Comparison of ENCODE assay signal across 8 cellular contexts in the genomic region with DNA sequence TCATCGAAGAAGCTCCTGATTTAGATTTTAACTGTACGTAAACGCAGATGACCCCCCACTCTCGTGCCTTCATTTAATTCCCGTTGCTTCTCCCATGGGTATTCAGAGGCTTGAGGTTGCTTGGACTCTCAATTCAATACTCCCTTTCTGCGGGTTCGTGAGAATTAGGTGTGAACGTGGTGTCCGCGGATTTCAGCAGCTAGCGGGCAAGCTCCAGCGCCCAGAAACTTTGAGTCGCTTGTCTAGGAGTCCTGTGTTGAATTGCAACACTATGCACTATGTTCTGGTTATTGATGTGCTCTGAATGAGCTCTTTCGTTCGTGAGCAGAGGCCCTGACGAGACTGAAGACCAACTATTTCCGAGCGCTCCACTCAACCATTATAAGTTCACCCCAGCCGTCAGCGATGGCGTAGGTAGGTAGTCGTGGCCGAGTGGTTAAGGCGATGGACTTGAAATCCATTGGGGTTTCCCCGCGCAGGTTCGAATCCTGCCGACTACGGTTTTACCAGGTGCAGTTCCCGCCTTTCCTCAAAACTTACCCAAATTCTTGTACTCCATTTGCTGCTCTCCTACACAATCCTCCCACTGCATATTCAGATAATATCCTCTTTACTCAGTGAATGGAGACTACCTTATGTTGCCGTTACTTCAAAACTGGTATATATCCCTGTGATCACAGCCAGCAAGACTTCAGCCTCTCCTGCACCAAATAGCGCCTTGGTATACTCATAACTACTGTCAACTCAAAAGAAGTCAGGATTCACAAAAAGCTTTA.
DNase-seq lines count a peak whose midpoint lies in the region; TF ChIP-seq lines count a peak whose summit lies in the region.

No MANE protein-coding gene starts in this region.

- peaks cover 5% of the 10 kb centered on the region for H3K36me3 Mint-ChIP-seq in activated naive CD4-positive, alpha-beta T cell treated with anti-CD3 and anti-CD28 coated beads for 36 hours (ENCODE audit: low read depth)

- TF ChIP-seq POLR2A in erythroblast (IDR thresholded peaks at IDR 0.05; ENCODE audit: low read length) = no peak
- TF ChIP-seq POLR2A in stomach (IDR thresholded peaks at IDR 0.05) = no peak

- H3K4me1 ChIP-seq in stomach (peaks cover 0 to 17% (median 0%) of the 10 kb centered on the region in 4 donors), Karpas-422 (ENCODE audit: low read length) (no peaks in the 10 kb centered on the region)

- no peaks in the 10 kb centered on the region for H3K9me2 ChIP-seq in Karpas-422 (replicated peaks; ENCODE audit: insufficient read depth, low read length)

- 7 to 11% (median 10%) methylated on average over 27 to 32 of the region's 32 CpGs for WGBS in stomach, 5 donors

- H3K27me3 Mint-ChIP-seq in activated naive CD4-positive, alpha-beta T cell treated with anti-CD3 and anti-CD28 coated beads for 36 hours (ENCODE audit: low read depth) = peaks cover 81% of the 10 kb centered on the region

- H3K36me3 ChIP-seq in stomach = no peaks in the 10 kb centered on the region
- H3K36me3 ChIP-seq in Karpas-422 (ENCODE audit: insufficient read depth, low read length) = no peaks in the 10 kb centered on the region

- DNase-seq in activated naive CD4-positive, alpha-beta T cell treated with anti-CD3 and anti-CD28 coated beads for 36 hours = peak; percentile 71
- no peak for DNase-seq in activated naive CD4-positive, alpha-beta T cell (lab: John Stamatoyannopoulos, UW)
- DNase-seq in OCI-M2 (lab: John Stamatoyannopoulos, UW; ENCODE audit: unreplicated experiment) (peak; percentile 64), erythroblast (lab: John Stamatoyannopoulos, UW) (peak; percentile 81 to 83), mucosa of gallbladder (ENCODE audit: low spot score) (no peak), stomach (no peak), Karpas-422 (no peak)
- DNase-seq in stimulated activated CD4-positive, alpha-beta T cell treated with anti-CD3 and anti-CD28 coated beads, Interleukin-4, amount 100 ng/mL, for 24 hours = peak; percentile 36

- H3K27ac Mint-ChIP-seq in activated naive CD4-positive, alpha-beta T cell treated with anti-CD3 and anti-CD28 coated beads for 36 hours = no peak overlapping the region

- no peaks in the 10 kb centered on the region for H4K20me1 ChIP-seq in Karpas-422 (ENCODE audit: insufficient read depth, low read depth, low read length)

- H3K4me2 ChIP-seq in Karpas-422 (ENCODE audit: low read depth, low read length, poor library complexity, severe bottlenecking) = no peak overlapping the region

- no peaks in the 10 kb centered on the region for H3K79me2 ChIP-seq in Karpas-422 (ENCODE audit: low read length)

- H3K9ac ChIP-seq in Karpas-422 (ENCODE audit: low read length) = no peak overlapping the region

- H3K27me3 ChIP-seq in stomach (peaks cover 12 to 98% (median 70%) of the 10 kb centered on the region in 3 donors), Karpas-422 (ENCODE audit: low read length) (no peaks in the 10 kb centered on the region)

- intact Hi-C loops in activated naive CD4-positive, alpha-beta T cell treated with anti-CD3 and anti-CD28 coated beads for 36 hours (cut with micrococcal nuclease) = loop anchor here (5.0 kb wide), 3 partner anchors 47 to 248 kb away; no protein-coding TSS in a partner anchor
- intact Hi-C loops in stomach (cut with DNase I; ENCODE audit: low total_unique reads) = no loop called here

- H3K4me3 Mint-ChIP-seq in activated naive CD4-positive, alpha-beta T cell treated with anti-CD3 and anti-CD28 coated beads for 36 hours = peak overlapping the region; percentile 67

- H3K9me3 ChIP-seq in stomach (peaks cover 0 to 44% (median 23%) of the 10 kb centered on the region in 4 donors), Karpas-422 (ENCODE audit: low read length) (no peaks in the 10 kb centered on the region)

- peaks cover 3% of the 10 kb centered on the region for H3K9me3 Mint-ChIP-seq in activated naive CD4-positive, alpha-beta T cell treated with anti-CD3 and anti-CD28 coated beads for 36 hours

- no peak for TF ChIP-seq EP300 in stomach (IDR thresholded peaks at IDR 0.05)

- CTCF ChIA-PET in activated naive CD4-positive, alpha-beta T cell treated with anti-CD3 and anti-CD28 coated beads for 36 hours (lab: Charles Lee) = no interaction called here

- H3K4me3 ChIP-seq in stomach (no peak overlapping the region), Karpas-422 (ENCODE audit: low read length) (no peak overlapping the region)

- no peak overlapping the region for H2AFZ ChIP-seq in Karpas-422 (ENCODE audit: low read length)

- H3K27ac ChIP-seq in stomach (no peak overlapping the region), Karpas-422 (ENCODE audit: low read length) (no peak overlapping the region)

- no peak for TF ChIP-seq CTCF in stomach (IDR thresholded peaks at IDR 0.05)

- peaks cover 16% of the 10 kb centered on the region for H3K4me1 Mint-ChIP-seq in activated naive CD4-positive, alpha-beta T cell treated with anti-CD3 and anti-CD28 coated beads for 36 hours (ENCODE audit: low read depth)

Comparison
In these comparisons a context has a peak if more than half of its experiments do, and no peak if none do; other contexts are left out.
1. DNase-seq: peak in activated naive CD4-positive, alpha-beta T cell treated with anti-CD3 and anti-CD28 coated beads for 36 hours (single experiment), OCI-M2 (single experiment), erythroblast (2 of 2) and stimulated activated CD4-positive, alpha-beta T cell treated with anti-CD3 and anti-CD28 coated beads, Interleukin-4, amount 100 ng/mL, for 24 hours (single experiment); none in activated naive CD4-positive, alpha-beta T cell (0 of 4), mucosa of gallbladder (single experiment), stomach (single experiment) and Karpas-422 (single experiment).